9 cellular contexts compared by ENCODE assay signal in the genomic region with DNA sequence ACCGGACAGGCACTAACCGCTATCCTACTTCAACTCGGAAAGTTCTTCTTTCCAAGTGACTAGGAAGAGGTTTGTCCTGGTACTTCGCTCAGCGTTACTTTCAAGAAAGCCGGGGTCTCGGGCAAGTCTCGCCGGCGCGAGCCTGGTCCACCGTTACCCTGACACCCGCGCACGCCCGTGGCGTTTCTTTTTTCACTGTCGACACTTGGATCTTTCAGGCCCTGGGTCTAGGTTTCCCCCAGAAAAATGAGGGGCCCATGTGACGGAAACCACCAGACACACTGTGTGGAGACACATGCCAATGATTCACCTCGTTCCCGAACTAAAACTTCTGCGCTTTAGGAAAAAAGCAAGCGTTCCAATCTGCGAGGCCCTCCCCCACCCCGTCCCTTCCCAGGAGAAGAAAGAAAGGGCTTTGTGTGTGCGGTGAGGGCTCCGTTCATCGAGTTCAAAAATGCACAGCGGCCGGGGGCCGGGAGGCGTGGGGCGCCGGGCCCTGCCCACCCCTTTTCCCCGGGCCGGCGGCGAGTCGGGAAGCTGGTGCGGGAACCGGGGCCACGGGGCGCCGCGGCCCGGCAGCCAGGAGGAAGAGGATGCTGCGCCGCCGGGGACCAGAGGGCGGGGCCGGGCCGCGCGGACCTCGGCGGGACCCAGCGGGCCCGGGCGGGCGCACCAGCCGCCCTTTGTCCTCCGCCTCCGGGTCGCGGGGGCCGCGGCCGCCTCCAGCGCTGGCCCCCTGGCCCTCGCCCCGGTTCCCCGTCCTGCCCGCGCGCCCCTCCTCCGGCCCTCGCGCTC. TPM values are rescaled to one million over a fixed set of nuclear protein-coding genes. Genes with fewer than 3 reads are reported as not detected.
A peak's percentile ranks its signal among the peaks of the same experiment; 100 is the strongest.
DNase-seq lines count a peak whose midpoint lies in the region; ATAC-seq and TF ChIP-seq lines count a peak whose summit lies in the region.
"Had no signal": no experiment of that assay in that cellular context is flagged by ENCODE, and none has a peak within 500 bp of the region (broad histone marks: within the 10 kb centered on the region; RNA-seq: fewer than 3 reads in every experiment).

No MANE protein-coding gene starts in this region.

- intact Hi-C loops in dorsolateral prefrontal cortex (cut with DNase I), result no loop called here

- H3K27me3 ChIP-seq in dorsolateral prefrontal cortex, result peaks cover 0 to 6% (median 0%) of the 10 kb centered on the region in 45 donors

- H3K4me3 ChIP-seq in dorsolateral prefrontal cortex, result peak overlapping the region; percentile 43 to 89 (median 72)

- TF ChIP-seq CTCF in dorsolateral prefrontal cortex (IDR thresholded peaks at IDR 0.05 in 54 of 56, conservative IDR thresholded peaks at IDR 0.05 in 2 of 56; ENCODE audit: low read depth in 1 of 56, partially characterized antibody in 56 of 56), result peak in 2 of 56 donors; percentile 15 to 19

- H3K27ac ChIP-seq in dorsolateral prefrontal cortex, result peak overlapping the region in 48 of 59 donors; percentile 17 to 98 (median 70)
- H3K27ac ChIP-seq: neutrophil had no signal

- DNase-seq in D341Med (ENCODE audit: low spot score), result peak; percentile 59
- peak; percentile 71 for DNase-seq in NCI-H69 (lab: John Stamatoyannopoulos, UW)
- DNase-seq in dorsolateral prefrontal cortex, result peak in 7 of 10 donors; percentile 22 to 61 (median 43)
- peak; percentile 60 to 70 for DNase-seq in lung microvascular endothelial cell (ENCODE audit: low read depth in 2 of 2)
- DNase-seq in superior temporal gyrus (ENCODE audit: extremely low spot score), result peak; percentile 48
- no peak for DNase-seq in NCI-H2081 treated with DMSO at 0.1 percent for 48 hours (lab: John Stamatoyannopoulos, UW)
- no peak for DNase-seq in NOMO-1 treated with dmso at 0.1 percent for 144 hours (lab: John Stamatoyannopoulos, UW; ENCODE audit: unreplicated experiment)

- no peak for ATAC-seq in GM18909 (IDR thresholded peaks at IDR 0.05; ENCODE audit: poor library complexity, unreplicated experiment)

RNA-seq across cellular contexts. Expression of a gene that starts 2.6 kb away (rescaled TPM):
- 10 to 100 TPM; 12.9 to 41.3 (median 22.3) TPM for total RNA-seq in dorsolateral prefrontal cortex
- 74.3 and 130 TPM in 2 replicates for total RNA-seq in lung microvascular endothelial cell

Comparison
In these comparisons a context has a peak if more than half of its experiments do, and no peak if none do; other contexts are left out.
1. DNase-seq: peak in D341Med (single experiment), NCI-H69 (single experiment), dorsolateral prefrontal cortex (7 of 10), lung microvascular endothelial cell (2 of 2) and superior temporal gyrus (single experiment); none in NCI-H2081 treated with DMSO at 0.1 percent for 48 hours (single experiment) and NOMO-1 treated with dmso at 0.1 percent for 144 hours (single experiment).